ENCODE assay signal across 2 cellular contexts in genomic region chr9:93801581-93802284, GRCh38.
TF ChIP-seq lines count a peak whose summit lies in the region.

No MANE protein-coding gene starts in this region.

TF ChIP-seq in K562, 482 proteins besides CTCF, POLR2A, EP300 and RAD21:
- peak in 1 of 2 experiments; percentile 20 for TF ChIP-seq E2F6 (IDR thresholded peaks at IDR 0.05; ENCODE audit: borderline replicate concordance in 1 of 2, extremely low read depth in 1 of 2, insufficient read depth in 1 of 2, insufficient read length in 1 of 2, low read depth in 1 of 2, low read length in 1 of 2, poor library complexity in 1 of 2, severe bottlenecking in 1 of 2)
- TF ChIP-seq CHD4 (IDR thresholded peaks at IDR 0.05; ENCODE audit: insufficient read depth, insufficient replicate concordance, low read depth, low read length, poor library complexity, severe bottlenecking) = no peak

TF ChIP-seq in GM23338, 12 proteins besides CTCF, POLR2A, EP300 and RAD21:
- TF ChIP-seq NANOG (IDR thresholded peaks at IDR 0.05; ENCODE audit: borderline replicate concordance) (no peak), ZNF331 (CRISPR knock-in tag; IDR thresholded peaks at IDR 0.05; ENCODE audit: low read depth) (no peak), ZNF462 (CRISPR knock-in tag; IDR thresholded peaks at IDR 0.05) (no peak), ZNF114 (CRISPR knock-in tag; IDR thresholded peaks at IDR 0.05) (no peak), ETS1 (IDR thresholded peaks at IDR 0.05) (no peak)
